ENCODE assay signal across 20 cellular contexts in genomic region chr16:51648521-51648920, GRCh38.
DNase-seq lines count a peak whose midpoint lies in the region; ATAC-seq and TF ChIP-seq lines count a peak whose summit lies in the region.
"Had no signal": no experiment of that assay in that cellular context is flagged by ENCODE, and none has a peak within 500 bp of the region (broad histone marks: within the 10 kb centered on the region; RNA-seq: fewer than 3 reads in every experiment).

No MANE protein-coding gene starts in this region.

- no peak for TF ChIP-seq CTCF in choroid plexus epithelial cell (conservative IDR thresholded peaks at IDR 0.05; ENCODE audit: low read depth, low read length)
- TF ChIP-seq CTCF in CD14-positive monocyte (IDR thresholded peaks at IDR 0.05) = no peak

- H3K4me1 ChIP-seq in neuronal stem cell (ENCODE audit: control insufficient read depth in 2 of 2, insufficient read depth in 1 of 2, low read depth in 1 of 2, low read length in 2 of 2) = peaks cover 1 to 3% of the 10 kb centered on the region in 2 donors
- H3K4me1 ChIP-seq in CD4-positive, alpha-beta memory T cell (ENCODE audit: insufficient read depth, low read length) = no peaks in the 10 kb centered on the region
- H3K4me1 ChIP-seq: HAP-1 had no signal

- no peak overlapping the region for H2AFZ ChIP-seq in neuronal stem cell (ENCODE audit: low read length)

- peaks cover 8 to 27% (median 20%) of the 10 kb centered on the region in 7 donors for H3K9me3 Mint-ChIP-seq in CD14-positive monocyte
- peaks cover 5% of the 10 kb centered on the region for H3K9me3 Mint-ChIP-seq in activated naive CD8-positive, alpha-beta T cell treated with anti-CD3 and anti-CD28 coated beads, Interleukin-2, amount 50 U/mL, for 24 hours
- peaks cover under 1 to 16% (median 7%) of the 10 kb centered on the region in 8 donors for H3K9me3 Mint-ChIP-seq in CD4-positive, alpha-beta memory T cell

- no peak overlapping the region for H2AK5ac ChIP-seq in neuronal stem cell (ENCODE audit: low read depth, low read length)

- H3K4me2 ChIP-seq in neuronal stem cell (ENCODE audit: insufficient read depth, low read length, poor library complexity, severe bottlenecking) = no peak overlapping the region

- H3K14ac ChIP-seq in neuronal stem cell (ENCODE audit: low read length) = no peak overlapping the region

- H3K27ac Mint-ChIP-seq in CD14-positive monocyte = no peak overlapping the region
- H3K27ac Mint-ChIP-seq in activated naive CD8-positive, alpha-beta T cell treated with anti-CD3 and anti-CD28 coated beads, Interleukin-2, amount 50 U/mL, for 24 hours = no peak overlapping the region
- no peak overlapping the region for H3K27ac Mint-ChIP-seq in CD4-positive, alpha-beta memory T cell
- H3K27ac Mint-ChIP-seq: CD8-positive, alpha-beta memory T cell had no signal

- H3K18ac ChIP-seq in neuronal stem cell (ENCODE audit: low read length) = peak overlapping the region; percentile 16

- H3K9me3 ChIP-seq in MG63 (no peaks in the 10 kb centered on the region), neuronal stem cell (replicated peaks in 1 of 2; ENCODE audit: control insufficient read depth in 2 of 2, insufficient read depth in 1 of 2, low read depth in 1 of 2, low read length in 2 of 2) (peaks cover 0 to 3% of the 10 kb centered on the region in 2 donors)
- H3K9me3 ChIP-seq in CD4-positive, alpha-beta memory T cell (ENCODE audit: control insufficient read depth in 1 of 2, low read length in 2 of 2) = no peaks in the 10 kb centered on the region
- H3K9me3 ChIP-seq: HAP-1 had no signal

- no peak overlapping the region for H3K4me3 Mint-ChIP-seq in CD14-positive monocyte
- no peak overlapping the region for H3K4me3 Mint-ChIP-seq in activated naive CD8-positive, alpha-beta T cell treated with anti-CD3 and anti-CD28 coated beads, Interleukin-2, amount 50 U/mL, for 24 hours
- H3K4me3 Mint-ChIP-seq in CD4-positive, alpha-beta memory T cell = no peak overlapping the region
- H3K4me3 Mint-ChIP-seq: CD8-positive, alpha-beta memory T cell had no signal

- H3K23ac ChIP-seq in neuronal stem cell (ENCODE audit: low read depth, low read length, poor library complexity) = no peak overlapping the region

- H3K4ac ChIP-seq in neuronal stem cell (ENCODE audit: low read length) = no peak overlapping the region

- intact Hi-C loops in CD14-positive monocyte (cut with micrococcal nuclease) = no loop called here
- intact Hi-C loops in CD4-positive, alpha-beta memory T cell (cut with micrococcal nuclease) = no loop called here

- CTCF ChIA-PET in CD4-positive, alpha-beta memory T cell (lab: Charles Lee; ENCODE audit: partially characterized antibody) = no interaction called here

- no peak overlapping the region for H2BK12ac ChIP-seq in neuronal stem cell (ENCODE audit: low read length)

- H4K8ac ChIP-seq in neuronal stem cell (ENCODE audit: low read depth, low read length) = no peak overlapping the region

- H3K79me1 ChIP-seq in neuronal stem cell (ENCODE audit: low read depth, low read length) = no peaks in the 10 kb centered on the region

- H3K4me3 ChIP-seq in MG63 (no peak overlapping the region), choroid plexus epithelial cell (ENCODE audit: low read depth, low read length) (no peak overlapping the region), neuronal stem cell (ENCODE audit: low read length in 2 of 2) (no peak overlapping the region)
- H3K4me3 ChIP-seq in CD4-positive, alpha-beta memory T cell (ENCODE audit: low read length in 2 of 2) = no peak overlapping the region
- H3K4me3 ChIP-seq: HAP-1, K562, SK-N-MC had no signal

- no peak overlapping the region for H2BK120ac ChIP-seq in neuronal stem cell (ENCODE audit: low read depth, low read length)

- no peak overlapping the region for H3K9ac ChIP-seq in neuronal stem cell (ENCODE audit: low read depth, low read length, poor library complexity)

- no peak for ATAC-seq in activated naive CD8-positive, alpha-beta T cell treated with anti-CD3 and anti-CD28 coated beads, Interleukin-2, amount 50 U/mL, for 24 hours
- ATAC-seq: K562, Panc1 had no signal

- no CpG with 5 or more reads among the region's 2 CpGs for WGBS in neuronal stem cell (ENCODE audit: extremely low coverage in 2 of 2, insufficient read length in 2 of 2, insufficient replicate concordance in 1 of 2), 2 donors

- DNase-seq in ELR (ENCODE audit: low read depth) (peak; percentile 3), MG63 (peak; percentile 13), choroid plexus epithelial cell (ENCODE audit: low read depth) (peak; percentile 5), neuronal stem cell (ENCODE audit: low spot score) (no peak), CD14-positive monocyte (ENCODE audit: low spot score) (no peak), NCI-H2171 (lab: John Stamatoyannopoulos, UW) (no peak)
- DNase-seq in activated naive CD8-positive, alpha-beta T cell treated with anti-CD3 and anti-CD28 coated beads, Interleukin-2, amount 50 U/mL, for 24 hours = no peak
- DNase-seq in CD4-positive, alpha-beta memory T cell = no peak
- DNase-seq: ACHN; CD8-positive, alpha-beta memory T cell; DMS79 treated with DMSO at 0.1 percent for 48 hours; NCI-H1436 treated with DMSO at 0.1 percent for 48 hours; NCI-H2029 treated with DMSO at 0.1 percent for 48 hours; NCI-H510A treated with DMSO at 0.1 percent for 48 hours; Right ventricle myocardium superior had no signal

- no peak overlapping the region for H2BK15ac ChIP-seq in neuronal stem cell (ENCODE audit: low read length)

- no peaks in the 10 kb centered on the region for H3K36me3 ChIP-seq in MG63
- no peaks in the 10 kb centered on the region for H3K36me3 ChIP-seq in neuronal stem cell (replicated peaks in 1 of 2; ENCODE audit: control insufficient read depth in 2 of 2, insufficient read depth in 2 of 2, low read length in 2 of 2)
- H3K36me3 ChIP-seq in CD4-positive, alpha-beta memory T cell (ENCODE audit: insufficient read depth, low read length) = no peaks in the 10 kb centered on the region
- H3K36me3 ChIP-seq: HAP-1 had no signal

- no peaks in the 10 kb centered on the region for H3K36me3 Mint-ChIP-seq in CD14-positive monocyte
- H3K36me3 Mint-ChIP-seq in activated naive CD8-positive, alpha-beta T cell treated with anti-CD3 and anti-CD28 coated beads, Interleukin-2, amount 50 U/mL, for 24 hours (ENCODE audit: low read depth) = no peaks in the 10 kb centered on the region
- no peaks in the 10 kb centered on the region for H3K36me3 Mint-ChIP-seq in CD4-positive, alpha-beta memory T cell
- H3K36me3 Mint-ChIP-seq: CD8-positive, alpha-beta memory T cell had no signal

- peaks cover 0 to 1% (median 0%) of the 10 kb centered on the region in 3 donors for H3K27me3 Mint-ChIP-seq in CD14-positive monocyte (ENCODE audit: low read depth in 3 of 3)
- H3K27me3 Mint-ChIP-seq in activated naive CD8-positive, alpha-beta T cell treated with anti-CD3 and anti-CD28 coated beads, Interleukin-2, amount 50 U/mL, for 24 hours = no peaks in the 10 kb centered on the region
- no peaks in the 10 kb centered on the region for H3K27me3 Mint-ChIP-seq in CD4-positive, alpha-beta memory T cell

- H2BK5ac ChIP-seq in neuronal stem cell (ENCODE audit: low read length) = no peak overlapping the region

- H3K27me3 ChIP-seq in MG63 = no peaks in the 10 kb centered on the region
- H3K27me3 ChIP-seq in neuronal stem cell (ENCODE audit: control insufficient read depth in 3 of 3, insufficient read depth in 3 of 3, low read depth in 1 of 3, low read length in 3 of 3) = no peaks in the 10 kb centered on the region
- no peaks in the 10 kb centered on the region for H3K27me3 ChIP-seq in CD4-positive, alpha-beta memory T cell (ENCODE audit: insufficient read depth, low read length)

- POLR2A ChIA-PET in CD4-positive, alpha-beta memory T cell (lab: Charles Lee; ENCODE audit: partially characterized antibody) = no interaction called here

- H3K4me1 Mint-ChIP-seq in CD14-positive monocyte = no peaks in the 10 kb centered on the region
- H3K4me1 Mint-ChIP-seq in activated naive CD8-positive, alpha-beta T cell treated with anti-CD3 and anti-CD28 coated beads, Interleukin-2, amount 50 U/mL, for 24 hours = no peaks in the 10 kb centered on the region
- no peaks in the 10 kb centered on the region for H3K4me1 Mint-ChIP-seq in CD4-positive, alpha-beta memory T cell
- H3K4me1 Mint-ChIP-seq: CD8-positive, alpha-beta memory T cell had no signal

- H3K27ac ChIP-seq in neuronal stem cell (replicated peaks; ENCODE audit: low read length) = no peak overlapping the region
- H3K27ac ChIP-seq in CD4-positive, alpha-beta memory T cell (ENCODE audit: low read depth, low read length) = no peak overlapping the region
- H3K27ac ChIP-seq: HL-60, SK-N-MC had no signal

- no peak overlapping the region for H4K91ac ChIP-seq in neuronal stem cell (ENCODE audit: low read depth, low read length, poor library complexity)

Comparison
In these comparisons a context has a peak if more than half of its experiments do, and no peak if none do; other contexts are left out.
1. DNase-seq: peak in ELR (single experiment), MG63 (single experiment) and choroid plexus epithelial cell (single experiment); none in neuronal stem cell (single experiment), CD14-positive monocyte (single experiment), activated naive CD8-positive, alpha-beta T cell treated with anti-CD3 and anti-CD28 coated beads, Interleukin-2, amount 50 U/mL, for 24 hours (single experiment), CD4-positive, alpha-beta memory T cell (0 of 5) and NCI-H2171 (single experiment).